ENCODE assay signal across 21 cellular contexts in the genomic region with DNA sequence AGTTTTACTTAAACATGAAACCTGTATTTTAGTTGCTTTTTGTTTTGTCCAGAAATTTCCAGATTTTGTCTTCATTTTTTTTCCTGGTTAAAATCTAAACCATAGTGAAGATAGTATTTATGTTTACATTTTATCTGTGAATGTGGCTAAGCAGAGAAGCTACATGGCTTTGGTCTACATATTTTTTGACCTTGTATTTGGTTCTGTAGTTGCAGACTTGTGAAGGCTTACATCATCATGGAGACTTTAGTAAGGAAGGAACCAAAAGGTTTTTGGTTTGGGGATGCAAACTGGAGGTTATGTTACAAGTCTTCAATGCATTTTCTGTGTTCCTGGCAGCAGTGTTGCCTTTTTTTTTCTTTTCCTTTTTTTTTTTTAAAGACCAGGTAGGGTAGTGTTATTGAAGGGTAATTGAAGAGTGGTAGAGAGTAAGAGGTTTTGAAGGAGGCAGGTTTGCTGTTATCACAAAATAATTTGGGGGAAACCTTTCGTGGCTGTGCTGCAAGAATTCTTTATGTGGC. TPM values are rescaled to one million over a fixed set of nuclear protein-coding genes. Genes with fewer than 3 reads are reported as not detected.
DNase-seq lines count a peak whose midpoint lies in the region; ATAC-seq, FAIRE-seq and TF ChIP-seq lines count a peak whose summit lies in the region.
"Had no signal": no experiment of that assay in that cellular context is flagged by ENCODE, and none has a peak within 500 bp of the region (broad histone marks: within the 10 kb centered on the region; RNA-seq: fewer than 3 reads in every experiment).

No MANE protein-coding gene starts in this region.

- intact Hi-C loops in HepG2 (cut with micrococcal nuclease; ENCODE audit: unreplicated experiment) (no loop called here), right lobe of liver (cut with DNase I) (loop anchor here in 1 of 2 donors (10.0 kb wide), 1 partner anchor 55 kb away; the partner anchor contains the start of gene COMTD1), testis (cut with DNase I; ENCODE audit: low total_unique reads) (no loop called here)
- intact Hi-C loops in activated T-helper 1 cell treated with anti-CD3 and anti-CD28 coated beads, Interleukin-12 subunit alpha, Interleukin-12 subunit beta, Interleukin-2, Interleukin-4 antibody, amounts not matched to agents 30 ng/mL and 10 ng/mL and 1 ng/mL, durations not matched to agents 14 hours and 24 hours and 36 hours (cut with micrococcal nuclease): loop anchor here (2.0 to 5.0 kb wide), 2 partner anchors 13 to 67 kb away; partner anchors contain the start of gene SAMD8

- TF ChIP-seq RAD21 in HepG2 (CRISPR knock-in tag; IDR thresholded peaks at IDR 0.05): no peak

- peak overlapping the region; percentile 57 for H3K27ac Mint-ChIP-seq in activated T-helper 1 cell treated with anti-CD3 and anti-CD28 coated beads, Interleukin-12 subunit alpha, Interleukin-12 subunit beta, Interleukin-2, Interleukin-4 antibody, amounts not matched to agents 30 ng/mL and 10 ng/mL and 1 ng/mL, durations not matched to agents 14 hours and 24 hours and 36 hours
- peak overlapping the region; percentile 70 for H3K27ac Mint-ChIP-seq in chondrocyte (ENCODE audit: unreplicated experiment)
- H3K27ac Mint-ChIP-seq in stimulated activated memory B cell treated with anti-CD40 and anti-IgM and Interleukin-4, amounts not matched to agents 10 μg/mL and 1 μg/mL and 100 μg/mL, for 72 hours: peak overlapping the region; percentile 53
- H3K27ac Mint-ChIP-seq: memory B cell had no signal

- H3K4me2 ChIP-seq in HepG2 (ENCODE audit: low read depth, low read length): no peak overlapping the region

- H3K9me3 Mint-ChIP-seq in activated T-helper 1 cell treated with anti-CD3 and anti-CD28 coated beads, Interleukin-12 subunit alpha, Interleukin-12 subunit beta, Interleukin-2, Interleukin-4 antibody, amounts not matched to agents 30 ng/mL and 10 ng/mL and 1 ng/mL, durations not matched to agents 14 hours and 24 hours and 36 hours: no peaks in the 10 kb centered on the region
- H3K9me3 Mint-ChIP-seq in chondrocyte (ENCODE audit: low read depth): no peaks in the 10 kb centered on the region
- H3K9me3 Mint-ChIP-seq in stimulated activated memory B cell treated with anti-CD40 and anti-IgM and Interleukin-4, amounts not matched to agents 10 μg/mL and 1 μg/mL and 100 μg/mL, for 72 hours: no peaks in the 10 kb centered on the region
- H3K9me3 Mint-ChIP-seq: CD4-positive, alpha-beta memory T cell; memory B cell had no signal

- H3K27me3 Mint-ChIP-seq in activated T-helper 1 cell treated with anti-CD3 and anti-CD28 coated beads, Interleukin-12 subunit alpha, Interleukin-12 subunit beta, Interleukin-2, Interleukin-4 antibody, amounts not matched to agents 30 ng/mL and 10 ng/mL and 1 ng/mL, durations not matched to agents 14 hours and 24 hours and 36 hours (ENCODE audit: insufficient read depth): no peaks in the 10 kb centered on the region
- no peaks in the 10 kb centered on the region for H3K27me3 Mint-ChIP-seq in chondrocyte (ENCODE audit: low read depth)
- no peaks in the 10 kb centered on the region for H3K27me3 Mint-ChIP-seq in stimulated activated memory B cell treated with anti-CD40 and anti-IgM and Interleukin-4, amounts not matched to agents 10 μg/mL and 1 μg/mL and 100 μg/mL, for 72 hours
- H3K27me3 Mint-ChIP-seq: CD4-positive, alpha-beta memory T cell; memory B cell had no signal

- H3K36me3 ChIP-seq in HepG2 (replicated peaks in 1 of 2; ENCODE audit: control insufficient read depth in 1 of 2, insufficient read depth in 2 of 2, low read length in 2 of 2): peaks cover 3 to 24% of the 10 kb centered on the region in 2 experiments; a peak in 4 of 5 replicates
- H3K36me3 ChIP-seq in right lobe of liver: no peaks in the 10 kb centered on the region
- peaks cover 2% of the 10 kb centered on the region for H3K36me3 ChIP-seq in testis (ENCODE audit: low read depth, missing control alignments)
- H3K36me3 ChIP-seq: prostate gland had no signal

- 95% methylated on average over 1 of the region's 1 CpG for WGBS in HepG2 (ENCODE audit: low lambda C conversion rate)
- WGBS in right lobe of liver (ENCODE audit: insufficient coverage, low coverage, low lambda C conversion rate, missing lambda C conversion rate): 90% methylated on average over 1 of the region's 1 CpG
- WGBS in testis, 2 donors: 78 to 83% methylated on average over 1 of the region's 1 CpG

- no peak overlapping the region for H3K4me3 ChIP-seq in HepG2 (replicated peaks in 1 of 3; ENCODE audit: insufficient read depth in 1 of 3, low read depth in 2 of 3, low read length in 3 of 3)
- no peak overlapping the region for H3K4me3 ChIP-seq in right lobe of liver
- no peak overlapping the region for H3K4me3 ChIP-seq in testis
- H3K4me3 ChIP-seq: cardiac muscle cell, prostate gland, upper lobe of right lung had no signal

- DNase-seq in HepG2 (ENCODE audit: low spot score): no peak
- no peak for DNase-seq in right lobe of liver
- DNase-seq in activated T-helper 1 cell treated with anti-CD3 and anti-CD28 coated beads, Interleukin-12 subunit alpha, Interleukin-12 subunit beta, Interleukin-2, Interleukin-4 antibody, amounts not matched to agents 30 ng/mL and 10 ng/mL and 1 ng/mL, durations not matched to agents 14 hours and 24 hours and 36 hours (ENCODE audit: low spot score): no peak
- DNase-seq in chondrocyte (ENCODE audit: low spot score): no peak
- no peak for DNase-seq in NCI-H1694 (lab: John Stamatoyannopoulos, UW)
- DNase-seq in testis: no peak
- no peak for DNase-seq in RKO (ENCODE audit: low spot score)
- DNase-seq: anterior cingulate cortex; CD4-positive, alpha-beta memory T cell; HCEC 1CT; left colon; NCI-H1105; NCI-H2029; NCI-H226; NCI-H748 treated with DMSO at 0.1 percent for 48 hours; T1000; upper lobe of right lung had no signal

- H3K4me1 ChIP-seq in HepG2 (ENCODE audit: insufficient read depth, low read length) (no peaks in the 10 kb centered on the region), right lobe of liver (no peaks in the 10 kb centered on the region), testis (peaks cover 4% of the 10 kb centered on the region)
- H3K4me1 ChIP-seq: prostate gland, upper lobe of right lung had no signal

- H3K4me3 Mint-ChIP-seq in activated T-helper 1 cell treated with anti-CD3 and anti-CD28 coated beads, Interleukin-12 subunit alpha, Interleukin-12 subunit beta, Interleukin-2, Interleukin-4 antibody, amounts not matched to agents 30 ng/mL and 10 ng/mL and 1 ng/mL, durations not matched to agents 14 hours and 24 hours and 36 hours: no peak overlapping the region
- no peak overlapping the region for H3K4me3 Mint-ChIP-seq in chondrocyte (ENCODE audit: unreplicated experiment)
- H3K4me3 Mint-ChIP-seq in stimulated activated memory B cell treated with anti-CD40 and anti-IgM and Interleukin-4, amounts not matched to agents 10 μg/mL and 1 μg/mL and 100 μg/mL, for 72 hours: no peak overlapping the region
- H3K4me3 Mint-ChIP-seq: CD4-positive, alpha-beta memory T cell; memory B cell had no signal

- H3K27me3 ChIP-seq in HepG2 (ENCODE audit: control insufficient read depth in 1 of 2, insufficient read depth in 2 of 2, low read length in 2 of 2): no peaks in the 10 kb centered on the region
- no peaks in the 10 kb centered on the region for H3K27me3 ChIP-seq in right lobe of liver
- H3K27me3 ChIP-seq in testis: no peaks in the 10 kb centered on the region
- H3K27me3 ChIP-seq: cardiac muscle cell, upper lobe of right lung had no signal

- no peak for TF ChIP-seq CTCF in HepG2 (CRISPR knock-in tag; IDR thresholded peaks at IDR 0.05)
- TF ChIP-seq CTCF in right lobe of liver (IDR thresholded peaks at IDR 0.05): no peak
- no peak for TF ChIP-seq CTCF in chondrocyte (IDR thresholded peaks at IDR 0.05)
- TF ChIP-seq CTCF in testis (IDR thresholded peaks at IDR 0.05): no peak

- BruUV-seq in HepG2 (replicated peaks; lab: Mats Ljungman, UMichigan): TSS peak; percentile 10

- CTCF ChIA-PET in HepG2 (lab: Yijun Ruan, JAX; ENCODE audit: low intra/inter-chr PET ratio, low total read pairs): no interaction called here

- no peak overlapping the region for H3K27ac ChIP-seq in HepG2 (ENCODE audit: extremely low read length, insufficient read depth, low read length)
- no peak overlapping the region for H3K27ac ChIP-seq in right lobe of liver
- H3K27ac ChIP-seq in testis: no peak overlapping the region
- H3K27ac ChIP-seq: cardiac muscle cell, prostate gland, upper lobe of right lung had no signal

- in situ Hi-C loops in HepG2 (cut with HindIII; ENCODE audit: extremely low pct_ligation_motif_present, low pct_unique_long_range_greater_than_20kb): no loop called here

- ATAC-seq in HepG2 (no peak), right lobe of liver (no peak)
- no peak for ATAC-seq in stimulated activated memory B cell treated with anti-CD40 and anti-IgM and Interleukin-4, amounts not matched to agents 10 μg/mL and 1 μg/mL and 100 μg/mL, for 72 hours
- ATAC-seq: left colon, upper lobe of right lung had no signal

- H3K9ac ChIP-seq in HepG2 (ENCODE audit: insufficient read depth, low read depth, low read length): no peak overlapping the region

- POLR2A ChIA-PET in HepG2 (lab: Yijun Ruan, JAX): no interaction called here

- H3K36me3 Mint-ChIP-seq in activated T-helper 1 cell treated with anti-CD3 and anti-CD28 coated beads, Interleukin-12 subunit alpha, Interleukin-12 subunit beta, Interleukin-2, Interleukin-4 antibody, amounts not matched to agents 30 ng/mL and 10 ng/mL and 1 ng/mL, durations not matched to agents 14 hours and 24 hours and 36 hours (ENCODE audit: low read depth): peaks cover 24% of the 10 kb centered on the region
- H3K36me3 Mint-ChIP-seq in chondrocyte (ENCODE audit: low read depth): peaks cover 11% of the 10 kb centered on the region
- H3K36me3 Mint-ChIP-seq in stimulated activated memory B cell treated with anti-CD40 and anti-IgM and Interleukin-4, amounts not matched to agents 10 μg/mL and 1 μg/mL and 100 μg/mL, for 72 hours: peaks cover 26% of the 10 kb centered on the region

- H3K4me1 Mint-ChIP-seq in activated T-helper 1 cell treated with anti-CD3 and anti-CD28 coated beads, Interleukin-12 subunit alpha, Interleukin-12 subunit beta, Interleukin-2, Interleukin-4 antibody, amounts not matched to agents 30 ng/mL and 10 ng/mL and 1 ng/mL, durations not matched to agents 14 hours and 24 hours and 36 hours (ENCODE audit: low read depth): peaks cover 37% of the 10 kb centered on the region
- peaks cover 24% of the 10 kb centered on the region for H3K4me1 Mint-ChIP-seq in chondrocyte (ENCODE audit: low read depth)
- H3K4me1 Mint-ChIP-seq in stimulated activated memory B cell treated with anti-CD40 and anti-IgM and Interleukin-4, amounts not matched to agents 10 μg/mL and 1 μg/mL and 100 μg/mL, for 72 hours: no peaks in the 10 kb centered on the region
- H3K4me1 Mint-ChIP-seq: memory B cell had no signal

- no peak overlapping the region for H2AFZ ChIP-seq in HepG2 (ENCODE audit: low read length)

- no peaks in the 10 kb centered on the region for H3K9me3 ChIP-seq in HepG2 (ENCODE audit: low read length)
- H3K9me3 ChIP-seq in right lobe of liver: no peaks in the 10 kb centered on the region
- H3K9me3 ChIP-seq in testis: no peaks in the 10 kb centered on the region
- H3K9me3 ChIP-seq: prostate gland, upper lobe of right lung had no signal

- no peak for FAIRE-seq in HepG2 (lab: Jason Lieb, UNC)

- TF ChIP-seq POLR2A in HepG2 (IDR thresholded peaks at IDR 0.05; ENCODE audit: insufficient read depth in 1 of 2, low read depth in 2 of 2, low read length in 2 of 2) (no peak), right lobe of liver (IDR thresholded peaks at IDR 0.05) (no peak), testis (IDR thresholded peaks at IDR 0.05) (no peak)

- no peaks in the 10 kb centered on the region for H4K20me1 ChIP-seq in HepG2 (ENCODE audit: insufficient read depth, low read length)

- TF ChIP-seq EP300 in HepG2 (IDR thresholded peaks at IDR 0.05; ENCODE audit: low read depth in 2 of 2, low read length in 2 of 2): no peak
- no peak for TF ChIP-seq EP300 in HepG2 (CRISPR knock-in tag; IDR thresholded peaks at IDR 0.05; ENCODE audit: borderline replicate concordance)

- no peaks in the 10 kb centered on the region for H3K79me2 ChIP-seq in HepG2 (ENCODE audit: insufficient read depth, low read length)

RNA-seq across cellular contexts. Expression of gene VDAC2, which starts 30.9 kb away (rescaled TPM):
- total RNA-seq in HepG2 (2016; rRNA removed; fragmentation: Illumina TruSeq; extraction: Trizol) (222 and 289 TPM in 2 replicates), right lobe of liver (10 to 100 TPM; 48.3 to 92.7 (median 70.2) TPM), chondrocyte (142 to 161 TPM (median 155 TPM) in 3 replicates), testis (100 to 1,000 TPM; 105 to 111 TPM)
- total RNA-seq in HepG2 (2016; cell fraction: cytosol; rRNA removed; fragmentation: Illumina TruSeq; extraction: Trizol; ENCODE audit: low read depth): 104 and 114 TPM in 2 replicates
- 211 and 292 TPM in 2 replicates for total RNA-seq in HepG2 (2016; cell fraction: insoluble cytoplasmic fraction; rRNA removed; fragmentation: Illumina TruSeq; extraction: Trizol)
- 204 and 207 TPM in 2 replicates for total RNA-seq in HepG2 (2016; cell fraction: membrane; rRNA removed; fragmentation: Illumina TruSeq; extraction: Trizol)
- total RNA-seq in HepG2 (2016; cell fraction: nucleus; rRNA removed; fragmentation: Illumina TruSeq; extraction: Trizol): 115 and 129 TPM in 2 replicates
- polyA plus RNA-seq in HepG2 (2011; rRNA removed) (51.4 and 67.9 TPM in 2 replicates), testis (ENCODE audit: insufficient read depth, low read depth, low replicate concordance) (234 TPM)
- polyA plus RNA-seq in HepG2 (2011; cell fraction: cytosol; rRNA removed): 57.5 and 78.7 TPM in 2 replicates
- polyA plus RNA-seq in HepG2 (2011; cell fraction: nucleus; rRNA removed): 39.7 and 47.6 TPM in 2 replicates
- polyA plus RNA-seq in HepG2 (2012): 254 and 278 TPM in 2 replicates
- 130 and 148 TPM in 2 replicates for polyA plus RNA-seq in HepG2 (2016; cell fraction: cytosol; fragmentation: Illumina TruSeq; extraction: Trizol; ENCODE audit: low read depth)
- polyA plus RNA-seq in HepG2 (2016; cell fraction: insoluble cytoplasmic fraction; fragmentation: Illumina TruSeq; extraction: Trizol; ENCODE audit: low read depth): 312 and 323 TPM in 2 replicates
- 182 and 196 TPM in 2 replicates for polyA plus RNA-seq in HepG2 (2016; cell fraction: membrane; fragmentation: Illumina TruSeq; extraction: Trizol; ENCODE audit: low read depth)
- polyA plus RNA-seq in HepG2 (2016; cell fraction: nucleus; fragmentation: Illumina TruSeq; extraction: Trizol; ENCODE audit: insufficient read depth, low read depth): 145 and 163 TPM in 2 replicates
- 45.3 and 49.0 TPM in 2 replicates for polyA minus RNA-seq in HepG2 (2011; rRNA and poly(A)+ RNA removed; ENCODE audit: low replicate concordance)
- polyA minus RNA-seq in HepG2 (2011; cell fraction: cytosol; rRNA and poly(A)+ RNA removed): 83.7 and 98.7 TPM in 2 replicates
- polyA minus RNA-seq in HepG2 (2011; cell fraction: nucleus; rRNA and poly(A)+ RNA removed): 59.0 and 61.9 TPM in 2 replicates
- 220 and 224 TPM in 2 replicates for total RNA-seq in activated T-helper 1 cell treated with anti-CD3 and anti-CD28 coated beads, Interleukin-12 subunit alpha, Interleukin-12 subunit beta, Interleukin-2, Interleukin-4 antibody, amounts not matched to agents 30 ng/mL and 10 ng/mL and 1 ng/mL, durations not matched to agents 14 hours and 24 hours and 36 hours

RNA-seq across cellular contexts. Expression of gene COMTD1, which starts 56.0 kb away (rescaled TPM):
- total RNA-seq in HepG2 (2016; rRNA removed; fragmentation: Illumina TruSeq; extraction: Trizol): 9.8 and 18.4 TPM in 2 replicates
- total RNA-seq in HepG2 (2016; cell fraction: cytosol; rRNA removed; fragmentation: Illumina TruSeq; extraction: Trizol; ENCODE audit: low read depth): 12.2 and 16.1 TPM in 2 replicates
- total RNA-seq in HepG2 (2016; cell fraction: insoluble cytoplasmic fraction; rRNA removed; fragmentation: Illumina TruSeq; extraction: Trizol): 10.6 and 19.5 TPM in 2 replicates
- total RNA-seq in HepG2 (2016; cell fraction: membrane; rRNA removed; fragmentation: Illumina TruSeq; extraction: Trizol): 12.0 and 14.7 TPM in 2 replicates
- 14.6 and 16.0 TPM in 2 replicates for total RNA-seq in HepG2 (2016; cell fraction: nucleus; rRNA removed; fragmentation: Illumina TruSeq; extraction: Trizol)
- polyA plus RNA-seq in HepG2 (2011; rRNA removed): 11.8 and 12.6 TPM in 2 replicates
- 6.8 and 16.3 TPM in 2 replicates for polyA plus RNA-seq in HepG2 (2011; cell fraction: cytosol; rRNA removed)
- 56.9 and 70.5 TPM in 2 replicates for polyA plus RNA-seq in HepG2 (2011; cell fraction: nucleus; rRNA removed)
- 8.1 and 13.6 TPM in 2 replicates for polyA plus RNA-seq in HepG2 (2012)
- 10.0 and 12.3 TPM in 2 replicates for polyA plus RNA-seq in HepG2 (2016; cell fraction: cytosol; fragmentation: Illumina TruSeq; extraction: Trizol; ENCODE audit: low read depth)
- 8.1 and 10.1 TPM in 2 replicates for polyA plus RNA-seq in HepG2 (2016; cell fraction: insoluble cytoplasmic fraction; fragmentation: Illumina TruSeq; extraction: Trizol; ENCODE audit: low read depth)
- polyA plus RNA-seq in HepG2 (2016; cell fraction: membrane; fragmentation: Illumina TruSeq; extraction: Trizol; ENCODE audit: low read depth): 9.1 and 10.0 TPM in 2 replicates
- polyA plus RNA-seq in HepG2 (2016; cell fraction: nucleus; fragmentation: Illumina TruSeq; extraction: Trizol; ENCODE audit: insufficient read depth, low read depth): 30.4 and 30.9 TPM in 2 replicates
- 5.5 and 7.7 TPM in 2 replicates for polyA minus RNA-seq in HepG2 (2011; rRNA and poly(A)+ RNA removed; ENCODE audit: low replicate concordance)
- polyA minus RNA-seq in HepG2 (2011; cell fraction: cytosol; rRNA and poly(A)+ RNA removed): 3.2 and 9.5 TPM in 2 replicates
- polyA minus RNA-seq in HepG2 (2011; cell fraction: nucleus; rRNA and poly(A)+ RNA removed): 3.4 and 4.1 TPM in 2 replicates
- total RNA-seq in right lobe of liver: 10 to 100 TPM; 14.3 to 88.7 (median 22.1) TPM
- 36.4 and 36.9 TPM in 2 replicates for total RNA-seq in activated T-helper 1 cell treated with anti-CD3 and anti-CD28 coated beads, Interleukin-12 subunit alpha, Interleukin-12 subunit beta, Interleukin-2, Interleukin-4 antibody, amounts not matched to agents 30 ng/mL and 10 ng/mL and 1 ng/mL, durations not matched to agents 14 hours and 24 hours and 36 hours
- 12.8 to 15.7 TPM (median 13.2 TPM) in 3 replicates for total RNA-seq in chondrocyte
- total RNA-seq in testis: 10 to 100 TPM; 18.8 to 22.8 TPM
- 8.1 TPM for polyA plus RNA-seq in testis (ENCODE audit: insufficient read depth, low read depth, low replicate concordance)
